In genomic region chr1:83860506-83861221, GRCh38 we compare ENCODE assay signal across 8 cellular contexts.
DNase-seq lines count a peak whose midpoint lies in the region; ATAC-seq and TF ChIP-seq lines count a peak whose summit lies in the region.

No MANE protein-coding gene starts in this region.

- TF ChIP-seq EP300 in Ishikawa (IDR thresholded peaks at IDR 0.05; ENCODE audit: borderline replicate concordance) = no peak

- peak; percentile 72 for TF ChIP-seq RAD21 in Ishikawa (IDR thresholded peaks at IDR 0.05; ENCODE audit: low read depth)

- ATAC-seq in GM21447 (IDR thresholded peaks at IDR 0.05; ENCODE audit: unreplicated experiment) = peak; percentile 98
- ATAC-seq in left lobe of liver = peak; percentile 97

- peak; percentile 57 for DNase-seq in D341Med (ENCODE audit: low spot score)
- DNase-seq in activated CD4-positive, CD25-positive, alpha-beta regulatory T cell treated with anti-CD3 and anti-CD28 coated beads, Interleukin-2, amount 50 U/mL, for 72 hours = peak; percentile 80
- DNase-seq in cerebellar cortex (ENCODE audit: low spot score) = peak; percentile 30
- peak; percentile 93 for DNase-seq in left lobe of liver (ENCODE audit: low spot score)
- peak; percentile 60 to 77 for DNase-seq in stimulated activated CD4-positive, alpha-beta T cell treated with anti-CD3 and anti-CD28 coated beads, Interleukin-1b, Interleukin-23, amount 100 ng/mL, for 4 hours (ENCODE audit: low read depth in 2 of 2)
- no peak for DNase-seq in NCI-H1694 (lab: John Stamatoyannopoulos, UW)

TF ChIP-seq in Ishikawa, 13 proteins besides CTCF, POLR2A, EP300 and RAD21:
- TF ChIP-seq YY1 (IDR thresholded peaks at IDR 0.05; ENCODE audit: low read depth) = no peak
- no peak for TF ChIP-seq TEAD4 (IDR thresholded peaks at IDR 0.05)
- TF ChIP-seq TAF1 (IDR thresholded peaks at IDR 0.05; ENCODE audit: low read depth) = 0 out of 2 replicates have a peak, but pooled peaks have one; percentile 31
- peak; percentile 39; the same call in 1 of the 2 replicates for TF ChIP-seq TCF12 (IDR thresholded peaks at IDR 0.05; ENCODE audit: low read depth)
- no peak for TF ChIP-seq FOXM1 (IDR thresholded peaks at IDR 0.05; ENCODE audit: borderline replicate concordance, low read depth)
- peak; percentile 99 for TF ChIP-seq MAX (IDR thresholded peaks at IDR 0.05)
- TF ChIP-seq ZBTB7A (IDR thresholded peaks at IDR 0.05; ENCODE audit: low read depth) = peak; percentile 80
- no peak for TF ChIP-seq CREB1 (IDR thresholded peaks at IDR 0.05; ENCODE audit: low read depth)
- TF ChIP-seq USF1 (IDR thresholded peaks at IDR 0.05) = peak; percentile 78
- TF ChIP-seq NFIC (IDR thresholded peaks at IDR 0.05) = no peak
- TF ChIP-seq REST (IDR thresholded peaks at IDR 0.05; ENCODE audit: low read depth) = peak; percentile 37
- TF ChIP-seq EGR1 (IDR thresholded peaks at IDR 0.05) = no peak
- TF ChIP-seq CEBPB (IDR thresholded peaks at IDR 0.05) = no peak
